ENCODE assay signal across 8 cellular contexts in genomic region chr6:1312193-1312443, GRCh38. TPM values are rescaled to one million over a fixed set of nuclear protein-coding genes. Genes with fewer than 3 reads are reported as not detected.
DNase-seq lines count a peak whose midpoint lies in the region; ATAC-seq and TF ChIP-seq lines count a peak whose summit lies in the region.

No MANE protein-coding gene starts in this region.

- no peak for TF ChIP-seq CTCF in breast epithelium (IDR thresholded peaks at IDR 0.05)
- no peak for TF ChIP-seq CTCF in lower lobe of right lung (IDR thresholded peaks at IDR 0.05)
- no peak for TF ChIP-seq CTCF in tibial nerve (IDR thresholded peaks at IDR 0.05)

- peaks cover 28% of the 10 kb centered on the region for H3K4me1 Mint-ChIP-seq in activated T-cell treated with anti-CD3 and anti-CD28 coated beads, Interleukin-2, amount 50 U/mL, for 4 hours (ENCODE audit: low read depth)

- no peak for DNase-seq in activated T-cell treated with anti-CD3 and anti-CD28 coated beads, Interleukin-2, amount 50 U/mL, for 4 hours
- no peak for DNase-seq in activated T-cell treated with anti-CD3 and anti-CD28 coated beads for 4 hours
- DNase-seq in breast epithelium (ENCODE audit: low spot score in 2 of 2), result no peak
- no peak for DNase-seq in lower lobe of right lung
- no peak for DNase-seq in tibial nerve (ENCODE audit: low spot score in 2 of 2)
- DNase-seq in NCI-H446 treated with DMSO at 0.1 percent for 48 hours (lab: John Stamatoyannopoulos, UW), result no peak

- H3K4me1 ChIP-seq in breast epithelium (peaks cover 0 to 6% of the 10 kb centered on the region in 2 donors), lower lobe of right lung (peaks cover 37% of the 10 kb centered on the region), tibial nerve (peaks cover 0 to 47% (median 19%) of the 10 kb centered on the region in 4 donors)

- no peak for TF ChIP-seq POLR2A in breast epithelium (IDR thresholded peaks at IDR 0.05)
- no peak for TF ChIP-seq POLR2A in tibial nerve (IDR thresholded peaks at IDR 0.05)

- H3K27ac ChIP-seq in breast epithelium, result peak overlapping the region; percentile 52 to 83
- H3K27ac ChIP-seq in lower lobe of right lung, result peak overlapping the region; percentile 80
- H3K27ac ChIP-seq in tibial nerve, result no peak overlapping the region

- H3K9me3 Mint-ChIP-seq in activated T-cell treated with anti-CD3 and anti-CD28 coated beads, Interleukin-2, amount 50 U/mL, for 4 hours, result no peaks in the 10 kb centered on the region

- intact Hi-C loops in breast epithelium (cut with DNase I; ENCODE audit: low total_unique reads), result no loop called here
- intact Hi-C loops in lower lobe of right lung (cut with DNase I), result no loop called here

- peak overlapping the region; percentile 43 for H3K4me3 Mint-ChIP-seq in activated T-cell treated with anti-CD3 and anti-CD28 coated beads, Interleukin-2, amount 50 U/mL, for 4 hours

- peak overlapping the region; percentile 38 to 61 (median 52) for H3K4me3 ChIP-seq in breast epithelium
- H3K4me3 ChIP-seq in lower lobe of right lung, result peak overlapping the region; percentile 54
- H3K4me3 ChIP-seq in tibial nerve, result peak overlapping the region; percentile 0 to 43 (median 29)

- no peak for TF ChIP-seq EP300 in tibial nerve (IDR thresholded peaks at IDR 0.05)

- H3K9me3 ChIP-seq in breast epithelium (no peaks in the 10 kb centered on the region), lower lobe of right lung (no peaks in the 10 kb centered on the region), tibial nerve (no peaks in the 10 kb centered on the region)

- no peaks in the 10 kb centered on the region for H3K36me3 Mint-ChIP-seq in activated T-cell treated with anti-CD3 and anti-CD28 coated beads, Interleukin-2, amount 50 U/mL, for 4 hours (ENCODE audit: insufficient read depth)

- peaks cover 0 to 61% of the 10 kb centered on the region in 2 donors for H3K27me3 ChIP-seq in breast epithelium
- peaks cover 60% of the 10 kb centered on the region for H3K27me3 ChIP-seq in lower lobe of right lung (ENCODE audit: low read depth)
- peaks cover 6 to 80% of the 10 kb centered on the region in 2 donors for H3K27me3 ChIP-seq in tibial nerve

- H3K27me3 Mint-ChIP-seq in activated T-cell treated with anti-CD3 and anti-CD28 coated beads, Interleukin-2, amount 50 U/mL, for 4 hours (ENCODE audit: low read depth), result peaks cover 73% of the 10 kb centered on the region

- H3K36me3 ChIP-seq in breast epithelium (no peaks in the 10 kb centered on the region), lower lobe of right lung (no peaks in the 10 kb centered on the region), tibial nerve (no peaks in the 10 kb centered on the region)

- ATAC-seq in activated T-cell treated with anti-CD3 and anti-CD28 coated beads, Interleukin-2, amount 50 U/mL, for 4 hours, result peak in 1 of 2 donors; percentile 5
- ATAC-seq in lower lobe of right lung, result peak in 1 of 2 donors; percentile 22
- no peak for ATAC-seq in GM21515 (IDR thresholded peaks at IDR 0.05; ENCODE audit: unreplicated experiment)
- ATAC-seq in GM18517 (IDR thresholded peaks at IDR 0.05; ENCODE audit: unreplicated experiment), result no peak

- 1% methylated on average over 22 of the region's 23 CpGs for WGBS in tibial nerve, 2 donors

RNA-seq across cellular contexts. Expression of gene FOXQ1, which starts 0.2 kb away (rescaled TPM):
- total RNA-seq in activated T-cell treated with anti-CD3 and anti-CD28 coated beads, Interleukin-2, amount 50 U/mL, for 4 hours, result not detected
- total RNA-seq in breast epithelium (1 to 10 TPM in 1 of 3 donors, under 1 TPM in 1, not detected in 1; 0.16 to 1.5 TPM), lower lobe of right lung (7.5 TPM), tibial nerve (under 1 TPM in 2 of 4 donors, not detected in 2; 0.21 to 0.59 TPM)

Comparison
In these comparisons a context has a peak if more than half of its experiments do, and no peak if none do; other contexts are left out.
1. H3K27ac ChIP-seq: peak in breast epithelium (2 of 2) and lower lobe of right lung (single experiment); none in tibial nerve (0 of 4).
2. Peak in every context shown above with its lines, with median percentiles within 50 percentile points of each other: H3K4me3 ChIP-seq.